ENCODE assay signal across 30 cellular contexts in the genomic region with DNA sequence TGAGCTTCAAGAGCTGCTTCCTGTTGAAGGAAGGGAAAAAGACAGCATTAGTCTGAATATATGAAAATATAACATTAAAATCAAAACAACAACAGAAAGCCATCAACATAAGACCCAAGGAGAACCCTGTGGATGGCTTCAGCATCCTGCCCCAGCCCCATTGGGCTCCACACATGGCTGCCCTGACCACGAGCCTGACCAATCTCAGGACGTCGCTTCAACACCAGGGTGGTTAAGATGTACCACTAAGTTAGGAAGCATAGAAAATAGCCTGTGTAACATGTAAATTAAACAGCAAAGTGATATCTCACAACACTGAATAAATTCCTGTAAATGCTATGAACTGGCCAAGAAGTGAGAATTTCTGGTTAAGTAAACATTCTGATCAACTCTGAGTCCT.
"Had no signal": no experiment of that assay in that cellular context is flagged by ENCODE, and none has a peak within 500 bp of the region (broad histone marks: within the 10 kb centered on the region; RNA-seq: fewer than 3 reads in every experiment).

No MANE protein-coding gene starts in this region.

- ATAC-seq: gastrocnemius medialis, left cardiac atrium, sciatic nerve had no signal

- H3K36me3 ChIP-seq: colonic mucosa, ovary, prostate gland, thyroid gland had no signal

- DNase-seq: activated CD4-positive, alpha-beta memory T cell treated with anti-CD3 and anti-CD28 coated beads for 36 hours; activated CD4-positive, CD25-positive, alpha-beta regulatory T cell treated with anti-CD3 and anti-CD28 coated beads, Interleukin-2, amount 50 U/mL, for 72 hours; activated effector memory CD4-positive, alpha-beta T cell treated with Interleukin-2 at 50 U/mL for 16 hours; activated naive CD4-positive, alpha-beta T cell treated with Interleukin-2 at 50 U/mL for 16 hours; activated T-cell treated with anti-CD3 and anti-CD28 coated beads for 4 hours; cerebellar nuclear complex; colonic mucosa; effector CD8-positive, alpha-beta T cell; gastrocnemius medialis; glutamatergic neuron; islet precursor cell; left cardiac atrium; mammary epithelial cell; ovary; retina; stimulated activated CD4-positive, alpha-beta T cell treated with anti-CD3 and anti-CD28 coated beads, Interleukin-12 subunit alpha, Interleukin-12 subunit beta, amount 100 ng/mL, for 4 hours; stimulated activated CD4-positive, alpha-beta T cell treated with anti-CD3 and anti-CD28 coated beads, Interleukin-4, amount 100 ng/mL, for 1 hour; stomach; T1000; thyroid gland; upper lobe of left lung had no signal

- H3K27me3 ChIP-seq: ascending aorta, cardiac muscle cell, colonic mucosa, gastrocnemius medialis, ovary, stomach, thyroid gland, upper lobe of left lung, vagina had no signal

- H3K27ac Mint-ChIP-seq: activated CD4-positive, alpha-beta memory T cell treated with anti-CD3 and anti-CD28 coated beads for 36 hours; activated CD4-positive, alpha-beta T cell treated with anti-CD3 and anti-CD28 coated beads, Interleukin-2, amount 10 ng/mL, durations not matched to agents 24 days and 14 days; activated naive CD8-positive, alpha-beta T cell had no signal

- H3K4me3 Mint-ChIP-seq: activated CD4-positive, alpha-beta memory T cell treated with anti-CD3 and anti-CD28 coated beads for 36 hours; activated CD4-positive, alpha-beta T cell treated with anti-CD3 and anti-CD28 coated beads, Interleukin-2, amount 10 ng/mL, durations not matched to agents 24 days and 14 days; activated naive CD8-positive, alpha-beta T cell; brain had no signal

- H3K4me1 Mint-ChIP-seq: activated CD4-positive, alpha-beta T cell treated with anti-CD3 and anti-CD28 coated beads, Interleukin-2, amount 10 ng/mL, durations not matched to agents 24 days and 14 days had no signal

- H3K27me3 Mint-ChIP-seq: activated CD4-positive, alpha-beta memory T cell treated with anti-CD3 and anti-CD28 coated beads for 36 hours; activated CD4-positive, alpha-beta T cell treated with anti-CD3 and anti-CD28 coated beads, Interleukin-2, amount 10 ng/mL, durations not matched to agents 24 days and 14 days; activated naive CD8-positive, alpha-beta T cell had no signal

- H3K4me3 ChIP-seq: ascending aorta, cardiac muscle cell, colonic mucosa, gastrocnemius medialis, ovary, prostate gland, skin epidermis, stomach, thyroid gland, upper lobe of left lung, vagina had no signal

- H3K9me3 ChIP-seq: ascending aorta, colonic mucosa, gastrocnemius medialis, ovary, prostate gland, stomach, thyroid gland, upper lobe of left lung, vagina had no signal

- H3K4me1 ChIP-seq: ascending aorta, colonic mucosa, gastrocnemius medialis, prostate gland, stomach, upper lobe of left lung, vagina had no signal

- H3K9me3 Mint-ChIP-seq: activated CD4-positive, alpha-beta memory T cell treated with anti-CD3 and anti-CD28 coated beads for 36 hours had no signal

- H3K27ac ChIP-seq: ascending aorta, cardiac muscle cell, colonic mucosa, gastrocnemius medialis, ovary, prostate gland, skin epidermis, stomach, thyroid gland, upper lobe of left lung, vagina had no signal
